8 cellular contexts compared by ENCODE assay signal in the genomic region with DNA sequence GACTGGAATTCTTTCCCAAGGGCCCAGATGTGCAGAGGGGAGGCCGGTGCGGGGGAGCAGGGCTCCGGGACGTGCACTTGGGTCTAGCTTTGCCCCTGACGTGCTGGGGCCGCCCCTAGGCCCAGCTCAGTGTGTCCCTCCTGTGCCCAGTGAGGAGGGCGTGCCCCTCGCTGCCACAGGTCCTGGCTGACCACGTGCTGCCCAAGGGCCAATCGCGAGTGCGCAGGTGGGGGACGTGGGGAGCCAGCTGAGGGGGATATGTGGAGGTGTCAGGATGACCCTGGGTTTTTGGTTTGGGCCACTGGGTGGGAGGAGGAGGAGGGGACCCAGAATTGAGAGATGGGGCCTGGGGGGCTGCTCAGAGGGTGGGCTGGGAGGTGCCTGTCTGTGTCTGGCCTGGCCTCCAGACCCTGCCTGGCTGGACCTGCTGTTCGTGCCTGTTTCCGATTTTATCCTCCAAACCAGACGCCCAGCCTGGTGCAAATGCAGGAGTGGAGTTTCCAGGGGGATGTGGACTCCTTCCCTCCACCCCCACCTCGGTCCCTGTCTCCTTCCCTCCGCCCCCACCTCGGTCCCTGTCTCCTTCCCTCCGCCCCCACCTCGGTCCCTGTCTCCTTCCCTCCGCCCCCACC. TPM values are rescaled to one million over a fixed set of nuclear protein-coding genes. Genes with fewer than 3 reads are reported as not detected.
DNase-seq lines count a peak whose midpoint lies in the region; ATAC-seq and TF ChIP-seq lines count a peak whose summit lies in the region.

No MANE protein-coding gene starts in this region.

- no peaks in the 10 kb centered on the region for H3K9me3 ChIP-seq in body of pancreas
- H3K9me3 ChIP-seq in iPS-20b (ENCODE audit: insufficient read depth, low read depth, low read length), result no peaks in the 10 kb centered on the region

- H3K4me1 ChIP-seq in body of pancreas (peaks cover 14% of the 10 kb centered on the region), iPS-20b (ENCODE audit: insufficient read depth, low read length) (no peaks in the 10 kb centered on the region)

- H3K4me1 Mint-ChIP-seq in stimulated activated effector memory CD8-positive, alpha-beta T cell treated with anti-CD3 and anti-CD28 coated beads, Interleukin-12 subunit alpha, Interleukin-12 subunit beta, amount 100 ng/mL, for 72 hours, result no peaks in the 10 kb centered on the region

- WGBS in body of pancreas, 2 donors, result 6 to 18% methylated on average over 4 to 21 of the region's 22 CpGs

- H3K36me3 ChIP-seq in body of pancreas (replicated peaks in 1 of 2; ENCODE audit: insufficient read depth in 1 of 2, low read depth in 2 of 2) (no peaks in the 10 kb centered on the region), iPS-20b (ENCODE audit: insufficient read depth, low read depth, low read length) (no peaks in the 10 kb centered on the region)

- intact Hi-C loops in body of pancreas (cut with DNase I), result no loop called here

- peak overlapping the region; percentile 58 for H3K4me3 Mint-ChIP-seq in stimulated activated effector memory CD8-positive, alpha-beta T cell treated with anti-CD3 and anti-CD28 coated beads, Interleukin-12 subunit alpha, Interleukin-12 subunit beta, amount 100 ng/mL, for 72 hours

- ATAC-seq in body of pancreas (peak; percentile 70), GM19351 (IDR thresholded peaks at IDR 0.05; ENCODE audit: unreplicated experiment) (no peak)
- peak; percentile 54 for ATAC-seq in stimulated activated effector memory CD8-positive, alpha-beta T cell treated with anti-CD3 and anti-CD28 coated beads, Interleukin-12 subunit alpha, Interleukin-12 subunit beta, amount 100 ng/mL, for 72 hours

- peak; percentile 49 for DNase-seq in A172 (ENCODE audit: low spot score)
- peak; percentile 86 for DNase-seq in GM10266 (ENCODE audit: extremely low spot score)
- peak; percentile 51 for DNase-seq in NCI-H2227 treated with DMSO at 0.1 percent for 48 hours (lab: John Stamatoyannopoulos, UW)
- DNase-seq in body of pancreas, result peak; percentile 48 to 70 (median 62)
- no peak for DNase-seq in stimulated activated effector memory CD8-positive, alpha-beta T cell treated with anti-CD3 and anti-CD28 coated beads, Interleukin-12 subunit alpha, Interleukin-12 subunit beta, amount 100 ng/mL, for 72 hours (ENCODE audit: low spot score in 2 of 2)
- no peak for DNase-seq in NCI-H1092 treated with DMSO at 0.1 percent for 48 hours (lab: John Stamatoyannopoulos, UW)

- peak in 1 of 3 donors; percentile 16 for TF ChIP-seq POLR2A in body of pancreas (IDR thresholded peaks at IDR 0.05)

- no peaks in the 10 kb centered on the region for H3K9me3 Mint-ChIP-seq in stimulated activated effector memory CD8-positive, alpha-beta T cell treated with anti-CD3 and anti-CD28 coated beads, Interleukin-12 subunit alpha, Interleukin-12 subunit beta, amount 100 ng/mL, for 72 hours

- peaks cover 8% of the 10 kb centered on the region for H3K36me3 Mint-ChIP-seq in stimulated activated effector memory CD8-positive, alpha-beta T cell treated with anti-CD3 and anti-CD28 coated beads, Interleukin-12 subunit alpha, Interleukin-12 subunit beta, amount 100 ng/mL, for 72 hours

- H3K9ac ChIP-seq in iPS-20b (ENCODE audit: low read depth, low read length), result no peak overlapping the region; the same call in 1 of the 2 replicates

- H3K27ac Mint-ChIP-seq in stimulated activated effector memory CD8-positive, alpha-beta T cell treated with anti-CD3 and anti-CD28 coated beads, Interleukin-12 subunit alpha, Interleukin-12 subunit beta, amount 100 ng/mL, for 72 hours, result no peak overlapping the region

- peak overlapping the region; percentile 88 to 93 (median 90) for H3K27ac ChIP-seq in body of pancreas
- no peak overlapping the region for H3K27ac ChIP-seq in iPS-20b (ENCODE audit: low read length)

- no peak for TF ChIP-seq CTCF in GM10266 (IDR thresholded peaks at IDR 0.05; ENCODE audit: control insufficient read depth, insufficient read depth, low read depth, missing control alignments)
- TF ChIP-seq CTCF in body of pancreas (IDR thresholded peaks at IDR 0.05), result no peak

- H3K27me3 ChIP-seq in body of pancreas, result no peaks in the 10 kb centered on the region
- peaks cover 7% of the 10 kb centered on the region for H3K27me3 ChIP-seq in iPS-20b (ENCODE audit: insufficient read depth, low read length)

- H3K4me3 ChIP-seq in body of pancreas (no peak overlapping the region), iPS-20b (ENCODE audit: low read length) (peak overlapping the region; percentile 63)

RNA-seq across cellular contexts. Expression of a gene that starts 6.1 kb away (rescaled TPM):
- not detected in 2 replicates for total RNA-seq in A172 (2014; rRNA removed; shearing (Covaris generic))
- total RNA-seq in body of pancreas, result under 1 TPM in 1 of 2 donors, not detected in 1; 0.26 TPM

RNA-seq across cellular contexts. Expression of a gene that starts 35.7 kb away (rescaled TPM):
- 8.2 and 10.0 TPM in 2 replicates for total RNA-seq in A172 (2014; rRNA removed; shearing (Covaris generic))
- 10 to 100 TPM in 1 of 2 donors, 1 to 10 TPM in 1; 8.8 to 13.2 TPM for total RNA-seq in body of pancreas

Comparison
In these comparisons a context has a peak if more than half of its experiments do, and no peak if none do; other contexts are left out.
1. DNase-seq: peak in A172 (single experiment), GM10266 (single experiment), NCI-H2227 treated with DMSO at 0.1 percent for 48 hours (single experiment) and body of pancreas (4 of 4); none in stimulated activated effector memory CD8-positive, alpha-beta T cell treated with anti-CD3 and anti-CD28 coated beads, Interleukin-12 subunit alpha, Interleukin-12 subunit beta, amount 100 ng/mL, for 72 hours (0 of 2) and NCI-H1092 treated with DMSO at 0.1 percent for 48 hours (single experiment).